ENCODE assay signal across 12 cellular contexts in the genomic region with DNA sequence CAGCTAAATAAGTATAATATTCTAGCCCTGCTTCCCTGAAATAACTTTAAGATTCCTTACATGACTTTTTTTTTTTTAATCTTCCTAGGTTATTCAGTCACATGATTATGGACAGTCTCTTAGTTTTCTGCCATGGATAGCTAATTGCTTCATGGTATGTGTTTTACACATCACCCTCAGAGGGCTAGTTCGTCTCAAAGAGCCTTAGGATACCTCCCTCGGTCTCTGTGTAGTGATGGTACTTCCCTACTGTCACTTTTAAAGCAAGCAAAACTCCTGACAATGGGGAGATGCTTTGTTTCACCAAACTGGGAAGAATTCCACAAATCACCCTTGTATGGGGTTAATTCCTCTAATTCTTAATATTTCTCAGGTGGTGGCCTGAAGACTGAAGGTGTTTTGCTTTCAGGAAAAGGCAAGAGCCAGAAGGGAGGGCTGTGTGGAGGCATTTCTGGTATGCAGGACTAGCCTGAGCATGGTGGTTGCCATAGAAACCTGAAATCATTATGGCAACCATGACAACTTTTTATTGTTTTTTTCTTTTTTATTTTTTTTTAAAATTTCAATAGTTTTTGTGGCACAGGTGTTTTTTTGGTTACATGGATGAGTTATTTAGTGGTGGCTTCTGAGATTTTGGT.
DNase-seq lines count a peak whose midpoint lies in the region; ATAC-seq and TF ChIP-seq lines count a peak whose summit lies in the region.
"Had no signal": no experiment of that assay in that cellular context is flagged by ENCODE, and none has a peak within 500 bp of the region (broad histone marks: within the 10 kb centered on the region; RNA-seq: fewer than 3 reads in every experiment).

No MANE protein-coding gene starts in this region.

- H3K4me1 Mint-ChIP-seq in type B pancreatic cell (ENCODE audit: unreplicated experiment), result no peaks in the 10 kb centered on the region
- H3K4me1 Mint-ChIP-seq in activated T-cell treated with anti-CD3 and anti-CD28 coated beads, Interleukin-2, amount 50 U/mL, for 72 hours (ENCODE audit: low read depth), result no peaks in the 10 kb centered on the region

- TF ChIP-seq CTCF in cardiac fibroblast (IDR thresholded peaks at IDR 0.05; ENCODE audit: low read depth, low read length) (no peak), type B pancreatic cell (conservative IDR thresholded peaks at IDR 0.05) (no peak)

- no peak for ATAC-seq in HG03457 (IDR thresholded peaks at IDR 0.05; ENCODE audit: unreplicated experiment)
- no peak for ATAC-seq in activated T-cell treated with anti-CD3 and anti-CD28 coated beads, Interleukin-2, amount 50 U/mL, for 72 hours (replicated peaks in 1 of 2)
- ATAC-seq: left lung had no signal

- peaks cover 10% of the 10 kb centered on the region for H3K9me3 Mint-ChIP-seq in type B pancreatic cell
- no peaks in the 10 kb centered on the region for H3K9me3 Mint-ChIP-seq in activated T-cell treated with anti-CD3 and anti-CD28 coated beads, Interleukin-2, amount 50 U/mL, for 72 hours

- H3K36me3 Mint-ChIP-seq in type B pancreatic cell, result peaks cover 5% of the 10 kb centered on the region
- no peaks in the 10 kb centered on the region for H3K36me3 Mint-ChIP-seq in activated T-cell treated with anti-CD3 and anti-CD28 coated beads, Interleukin-2, amount 50 U/mL, for 72 hours (ENCODE audit: insufficient read depth in 2 of 2)

- no peak overlapping the region for H3K9ac ChIP-seq in HUES6 (ENCODE audit: low read length)

- DNase-seq in cardiac fibroblast (ENCODE audit: low read depth in 2 of 2) (peak; percentile 48 to 60), islet precursor cell (peak; percentile 73), type B pancreatic cell (ENCODE audit: extremely low spot score, unreplicated experiment) (no peak), NCI-H510A (lab: John Stamatoyannopoulos, UW) (no peak)
- no peak for DNase-seq in activated T-cell treated with anti-CD3 and anti-CD28 coated beads, Interleukin-2, amount 50 U/mL, for 72 hours
- DNase-seq: activated CD4-positive, CD25-positive, alpha-beta regulatory T cell; DMS153; left lung; spleen had no signal

- peak overlapping the region; percentile 84 for H3K27ac Mint-ChIP-seq in type B pancreatic cell
- no peak overlapping the region for H3K27ac Mint-ChIP-seq in activated T-cell treated with anti-CD3 and anti-CD28 coated beads, Interleukin-2, amount 50 U/mL, for 72 hours

- peaks cover 35% of the 10 kb centered on the region for H3K4me1 ChIP-seq in HUES6 (ENCODE audit: control insufficient read depth, insufficient read depth, low read length)
- H3K4me1 ChIP-seq: left lung, spleen had no signal

- peaks cover 21% of the 10 kb centered on the region for H3K36me3 ChIP-seq in HUES6 (ENCODE audit: control insufficient read depth, insufficient read depth, low read length)
- H3K36me3 ChIP-seq: left lung, neutrophil, spleen had no signal

- no peak overlapping the region for H3K4me3 Mint-ChIP-seq in type B pancreatic cell
- H3K4me3 Mint-ChIP-seq in activated T-cell treated with anti-CD3 and anti-CD28 coated beads, Interleukin-2, amount 50 U/mL, for 72 hours, result no peak overlapping the region

- peaks cover 12% of the 10 kb centered on the region for H3K9me3 ChIP-seq in HUES6 (ENCODE audit: control insufficient read depth, insufficient read depth, low read depth, low read length)
- H3K9me3 ChIP-seq: left lung, neutrophil had no signal

- no peaks in the 10 kb centered on the region for H3K27me3 Mint-ChIP-seq in type B pancreatic cell
- peaks cover 15% of the 10 kb centered on the region for H3K27me3 Mint-ChIP-seq in activated T-cell treated with anti-CD3 and anti-CD28 coated beads, Interleukin-2, amount 50 U/mL, for 72 hours (ENCODE audit: low read depth)

- peaks cover 1% of the 10 kb centered on the region; the same call in 1 of the 2 replicates for H3K27me3 ChIP-seq in HUES6 (ENCODE audit: control insufficient read depth, insufficient read depth, low read length)
- H3K27me3 ChIP-seq: left lung, neutrophil had no signal

- peak overlapping the region; percentile 43 for H3K27ac ChIP-seq in HUES6 (ENCODE audit: low read depth, low read length)
- H3K27ac ChIP-seq: left lung, neutrophil, spleen had no signal

- H3K4me3 ChIP-seq in HUES6 (ENCODE audit: low read depth, low read length) (no peak overlapping the region), cardiac fibroblast (replicated peaks in 1 of 2; ENCODE audit: low read depth in 2 of 2, low read length in 2 of 2) (no peak overlapping the region)
- H3K4me3 ChIP-seq: left lung, spleen had no signal

Comparison
In these comparisons a context has a peak if more than half of its experiments do, and no peak if none do; other contexts are left out.
1. DNase-seq: peak in cardiac fibroblast (2 of 2) and islet precursor cell (single experiment); none in type B pancreatic cell (single experiment), activated T-cell treated with anti-CD3 and anti-CD28 coated beads, Interleukin-2, amount 50 U/mL, for 72 hours (0 of 2) and NCI-H510A (single experiment).